ENCODE assay signal across 8 cellular contexts in genomic region chr1:32612189-32612881, GRCh38. TPM values are rescaled to one million over a fixed set of nuclear protein-coding genes. Genes with fewer than 3 reads are reported as not detected.
A peak's percentile ranks its signal among the peaks of the same experiment; 100 is the strongest.
DNase-seq lines count a peak whose midpoint lies in the region; ATAC-seq, FAIRE-seq and TF ChIP-seq lines count a peak whose summit lies in the region.

No MANE protein-coding gene starts in this region.

- WGBS in HUES64, result 42% methylated on average over 35 of the region's 35 CpGs
- 4 to 5% methylated on average over 35 of the region's 35 CpGs for WGBS in heart right ventricle, 2 donors
- 4 to 5% methylated on average over 35 of the region's 35 CpGs for WGBS in pancreas, 2 donors

- H3K4me3 ChIP-seq in HUES64 (ENCODE audit: low read length) (peak overlapping the region; percentile 69), heart right ventricle (peak overlapping the region; percentile 26 to 68 (median 50)), pancreas (peak overlapping the region; percentile 11 to 50 (median 32)), upper lobe of right lung (peak overlapping the region; percentile 60)

- peak in 7 of 9 donors; percentile 31 to 55 (median 46) for TF ChIP-seq CTCF in heart right ventricle (IDR thresholded peaks at IDR 0.05)
- TF ChIP-seq CTCF in pancreas (IDR thresholded peaks at IDR 0.05), result peak in 3 of 4 donors; percentile 10 to 41 (median 22)
- TF ChIP-seq CTCF in upper lobe of right lung (IDR thresholded peaks at IDR 0.05), result peak; percentile 49

- no peak for FAIRE-seq in pancreas (lab: Jason Lieb, UNC)

- H3K9me3 ChIP-seq in HUES64 (ENCODE audit: insufficient read depth, low read depth, low read length) (no peaks in the 10 kb centered on the region), heart right ventricle (no peaks in the 10 kb centered on the region), pancreas (no peaks in the 10 kb centered on the region), upper lobe of right lung (no peaks in the 10 kb centered on the region)

- H3K27ac ChIP-seq in HUES64 (ENCODE audit: low read depth, low read length) (no peak overlapping the region), heart right ventricle (peak overlapping the region in 9 of 10 donors; percentile 45 to 82 (median 63)), pancreas (no peak overlapping the region), upper lobe of right lung (no peak overlapping the region)

- H3K4me1 ChIP-seq in HUES64 (ENCODE audit: insufficient read depth, low read length), result no peaks in the 10 kb centered on the region
- H3K4me1 ChIP-seq in heart right ventricle, result peaks cover 0 to 16% (median 5%) of the 10 kb centered on the region in 9 donors
- H3K4me1 ChIP-seq in pancreas, result no peaks in the 10 kb centered on the region
- H3K4me1 ChIP-seq in upper lobe of right lung, result peaks cover 10% of the 10 kb centered on the region

- peak overlapping the region; percentile 71 for H3K9ac ChIP-seq in HUES64 (ENCODE audit: low read depth, low read length)

- intact Hi-C loops in heart right ventricle (cut with DNase I) (loop anchor here in 4 of 10 donors (2.0 to 10.0 kb wide), 5 partner anchors 38 to 168 kb away; partner anchors contain the start of genes RBBP4 (in 1 of the 4) and ZBTB8OS (in 1 of the 4)), pancreas (cut with DNase I) (no loop called here), upper lobe of right lung (cut with DNase I) (no loop called here)

- H3K27me3 ChIP-seq in HUES64 (ENCODE audit: insufficient read depth, low read length), result no peaks in the 10 kb centered on the region
- no peaks in the 10 kb centered on the region for H3K27me3 ChIP-seq in heart right ventricle
- H3K27me3 ChIP-seq in pancreas, result no peaks in the 10 kb centered on the region
- H3K27me3 ChIP-seq in upper lobe of right lung, result no peaks in the 10 kb centered on the region

- H3K36me3 ChIP-seq in HUES64 (ENCODE audit: insufficient read depth, low read length) (no peaks in the 10 kb centered on the region), heart right ventricle (peaks cover 0 to 10% (median 0%) of the 10 kb centered on the region in 9 donors), pancreas (no peaks in the 10 kb centered on the region), upper lobe of right lung (no peaks in the 10 kb centered on the region)

- ATAC-seq in GM19035 (IDR thresholded peaks at IDR 0.05; ENCODE audit: unreplicated experiment) (peak; percentile 79), heart right ventricle (peak; percentile 99 to 100 (median 100)), pancreas (peak; percentile 100), upper lobe of right lung (peak; percentile 100)

- DNase-seq in AG08396 (ENCODE audit: low spot score) (peak; percentile 91), SHP77 (lab: John Stamatoyannopoulos, UW) (peak; percentile 84 to 91), amniotic stem cell (lab: John Stamatoyannopoulos, UW) (peak; percentile 62), heart right ventricle (peak; percentile 84 to 89), pancreas (peak; percentile 83 to 96 (median 90)), upper lobe of right lung (peak; percentile 96)

RNA-seq across cellular contexts. Expression of gene ZBTB8OS, which starts 38.0 kb away (rescaled TPM):
- polyA plus RNA-seq in HUES64 (2013, experiment 1 of 2), result 52.1 TPM
- polyA plus RNA-seq in HUES64 (2013, experiment 2 of 2), result 57.6 TPM
- total RNA-seq in heart right ventricle (10 to 100 TPM; 27.5 to 45.1 (median 32.6) TPM), pancreas (10 to 100 TPM; 11.6 to 20.9 (median 16.3) TPM), upper lobe of right lung (47.8 TPM)
- polyA plus RNA-seq in heart right ventricle (10 to 100 TPM; 54.7 to 65.0 TPM), pancreas (10 to 100 TPM; 30.0 to 37.0 TPM)

RNA-seq across cellular contexts. Expression of gene RBBP4, which starts 38.7 kb away (rescaled TPM):
- 281 TPM for polyA plus RNA-seq in HUES64 (2013, experiment 1 of 2)
- polyA plus RNA-seq in HUES64 (2013, experiment 2 of 2), result 280 TPM
- total RNA-seq in heart right ventricle (100 to 1,000 TPM in 8 of 10 donors, 10 to 100 TPM in 2; 86.6 to 119 (median 110) TPM), pancreas (100 to 1,000 TPM in 1 of 6 donors, 10 to 100 TPM in 5; 59.3 to 115 (median 77.6) TPM), upper lobe of right lung (156 TPM)
- polyA plus RNA-seq in heart right ventricle (10 to 100 TPM; 17.9 to 50.7 TPM), pancreas (10 to 100 TPM; 19.7 to 44.5 TPM)

Comparison
In these comparisons a context has a peak if more than half of its experiments do, and no peak if none do; other contexts are left out.
1. H3K27ac ChIP-seq: peak in heart right ventricle (9 of 10); none in HUES64 (single experiment), pancreas (0 of 4) and upper lobe of right lung (single experiment).
2. Peak in every context shown above with its lines, with median percentiles within 50 percentile points of each other: DNase-seq, ATAC-seq, H3K4me3 ChIP-seq and CTCF ChIP-seq.